ENCODE assay signal across 18 cellular contexts in genomic region chr14:98325761-98326160, GRCh38.
A peak's percentile ranks its signal among the peaks of the same experiment; 100 is the strongest.
DNase-seq lines count a peak whose midpoint lies in the region; ATAC-seq, FAIRE-seq and TF ChIP-seq lines count a peak whose summit lies in the region.
"Had no signal": no experiment of that assay in that cellular context is flagged by ENCODE, and none has a peak within 500 bp of the region (broad histone marks: within the 10 kb centered on the region; RNA-seq: fewer than 3 reads in every experiment).

No MANE protein-coding gene starts in this region.

- H3K4me3 ChIP-seq in epithelial cell of proximal tubule (ENCODE audit: low read depth, low read length): peak overlapping the region; percentile 38
- H3K4me3 ChIP-seq: GM23248, HAP-1 had no signal

- CTCF ChIA-PET in Calu3 (lab: Charles Lee): no interaction called here

- intact Hi-C loops in Calu3 (cut with micrococcal nuclease; ENCODE audit: unreplicated experiment): no loop called here
- intact Hi-C loops in Right ventricle myocardium inferior (cut with DNase I): no loop called here

- FAIRE-seq in RCC 7860 (lab: Jason Lieb, UNC): peak; percentile 91

- BruUV-seq in Calu3 (replicated peaks; lab: Mats Ljungman, UMichigan): no TSS peak

- TF ChIP-seq CTCF in Calu3 (IDR thresholded peaks at IDR 0.05; ENCODE audit: unreplicated experiment) (no peak), epithelial cell of proximal tubule (conservative IDR thresholded peaks at IDR 0.05; ENCODE audit: low read depth, low read length) (no peak)

- DNase-seq in Calu3: no peak
- DNase-seq in RCC 7860 (ENCODE audit: low spot score): peak; percentile 70
- DNase-seq in epithelial cell of proximal tubule (ENCODE audit: low read depth): peak; percentile 96
- peak; percentile 92 for DNase-seq in kidney tubule cell (ENCODE audit: low spot score)
- DNase-seq in Right ventricle myocardium inferior (ENCODE audit: missing footprints): no peak
- no peak for DNase-seq in NCI-H187 treated with DMSO at 0.1 percent for 48 hours (lab: John Stamatoyannopoulos, UW)
- DNase-seq: GDM1, GM23248, NCI-H1092 treated with DMSO at 0.1 percent for 48 hours, NCI-H146, NCI-H2081 treated with DMSO at 0.1 percent for 48 hours, NCI-H510A, NCI-H748 treated with DMSO at 0.1 percent for 48 hours, SHP77 treated with DMSO at 0.1 percent for 48 hours, SK-N-SH had no signal

- peaks cover 6% of the 10 kb centered on the region for H3K4me1 Mint-ChIP-seq in Calu3 (ENCODE audit: low read depth, unreplicated experiment)

- peaks cover 7% of the 10 kb centered on the region for H3K9me3 Mint-ChIP-seq in Calu3 (ENCODE audit: low read depth, unreplicated experiment)

- ATAC-seq in HG02678 (IDR thresholded peaks at IDR 0.05; ENCODE audit: unreplicated experiment): no peak
- no peak for ATAC-seq in GM21515 (IDR thresholded peaks at IDR 0.05; ENCODE audit: unreplicated experiment)
- no peak for ATAC-seq in Right ventricle myocardium inferior

- H3K27ac Mint-ChIP-seq in Calu3 (ENCODE audit: unreplicated experiment): no peak overlapping the region

- peak overlapping the region; percentile 34 for H3K4me3 Mint-ChIP-seq in Calu3 (ENCODE audit: low read depth, unreplicated experiment)

- no peaks in the 10 kb centered on the region for H3K27me3 Mint-ChIP-seq in Calu3 (ENCODE audit: unreplicated experiment)

- H3K36me3 Mint-ChIP-seq in Calu3 (ENCODE audit: insufficient read depth, unreplicated experiment): no peaks in the 10 kb centered on the region

Comparison
In these comparisons a context has a peak if more than half of its experiments do, and no peak if none do; other contexts are left out.
1. DNase-seq: peak in RCC 7860 (single experiment), epithelial cell of proximal tubule (single experiment) and kidney tubule cell (single experiment); none in Calu3 (single experiment), Right ventricle myocardium inferior (single experiment) and NCI-H187 treated with DMSO at 0.1 percent for 48 hours (single experiment).